32 cellular contexts compared by ENCODE assay signal in the genomic region with DNA sequence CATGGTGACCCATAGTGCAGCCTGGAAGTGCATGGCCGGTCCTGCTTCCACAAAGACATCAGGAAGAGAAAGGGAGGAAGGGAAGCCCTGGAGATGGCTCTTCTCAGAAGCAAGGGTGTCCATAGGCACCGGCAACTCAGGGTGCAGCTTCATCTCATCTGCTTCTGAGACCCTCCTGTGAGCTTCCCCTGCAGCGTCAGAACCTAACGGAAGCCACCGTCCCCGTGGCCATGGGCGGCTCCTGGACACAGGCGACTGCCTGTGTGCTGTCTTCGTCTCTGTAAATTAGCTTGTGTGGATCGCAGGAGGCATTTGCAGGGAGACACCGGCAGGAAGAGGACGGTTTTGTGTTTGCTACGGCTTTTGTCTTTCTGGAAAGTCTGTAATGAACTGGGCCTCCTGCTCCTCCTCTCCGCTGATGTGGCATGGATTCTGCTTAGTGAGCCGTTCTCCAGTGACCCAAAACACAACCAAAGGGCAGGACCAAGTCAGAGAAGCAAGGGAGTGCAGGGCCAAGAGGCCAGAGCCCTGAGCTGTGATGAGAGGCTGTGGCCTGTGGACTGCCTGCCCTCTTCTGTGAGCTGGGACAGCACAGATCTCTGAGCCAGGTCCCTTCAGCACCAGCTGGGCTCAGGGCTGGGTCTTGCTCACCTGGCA. TPM values are rescaled to one million over a fixed set of nuclear protein-coding genes. Genes with fewer than 3 reads are reported as not detected.
A peak's percentile ranks its signal among the peaks of the same experiment; 100 is the strongest.
DNase-seq lines count a peak whose midpoint lies in the region; ATAC-seq, FAIRE-seq and TF ChIP-seq lines count a peak whose summit lies in the region.
"Had no signal": no experiment of that assay in that cellular context is flagged by ENCODE, and none has a peak within 500 bp of the region (broad histone marks: within the 10 kb centered on the region; RNA-seq: fewer than 3 reads in every experiment).

No MANE protein-coding gene starts in this region.

- H3K27ac ChIP-seq in right atrium auricular region (no peak overlapping the region), neural progenitor cell (peak overlapping the region; percentile 3), colonic mucosa (no peak overlapping the region)
- H3K27ac ChIP-seq: body of pancreas, pancreas, SJSA1, tibial nerve, VCaP had no signal

- no peaks in the 10 kb centered on the region for H3K4me1 ChIP-seq in right atrium auricular region
- H3K4me1 ChIP-seq in neural progenitor cell: no peaks in the 10 kb centered on the region
- H3K4me1 ChIP-seq in colonic mucosa: no peaks in the 10 kb centered on the region
- H3K4me1 ChIP-seq: body of pancreas, pancreas, SJSA1, tibial nerve had no signal

- H3K27ac Mint-ChIP-seq in neural progenitor cell: peak overlapping the region; percentile 50
- H3K27ac Mint-ChIP-seq: activated CD8-positive, alpha-beta T cell treated with anti-CD3 and anti-CD28 coated beads for 36 hours had no signal

- peaks cover 6% of the 10 kb centered on the region for H3K27me3 Mint-ChIP-seq in neural progenitor cell (ENCODE audit: insufficient read depth, low read depth)
- H3K27me3 Mint-ChIP-seq: activated CD8-positive, alpha-beta T cell treated with anti-CD3 and anti-CD28 coated beads for 36 hours had no signal

- H3K36me3 ChIP-seq in right atrium auricular region (no peaks in the 10 kb centered on the region), neural progenitor cell (no peaks in the 10 kb centered on the region), colonic mucosa (no peaks in the 10 kb centered on the region)
- H3K36me3 ChIP-seq: pancreas, SJSA1, tibial nerve had no signal

- H3K79me2 ChIP-seq in neural progenitor cell (ENCODE audit: low read depth): no peaks in the 10 kb centered on the region

- no peaks in the 10 kb centered on the region for H4K20me1 ChIP-seq in neural progenitor cell (ENCODE audit: low read depth)

- ATAC-seq in HG03432 (IDR thresholded peaks at IDR 0.05; ENCODE audit: unreplicated experiment) (no peak), left lobe of liver (no peak)
- ATAC-seq: activated CD8-positive, alpha-beta T cell treated with anti-CD3 and anti-CD28 coated beads for 36 hours; body of pancreas; pancreas; stimulated activated naive CD8-positive, alpha-beta T cell treated with anti-CD3 and anti-CD28 coated beads, Interleukin-15, Interleukin-2, amounts not matched to agents 100 U/mL and 50 U/mL, for 24 hours had no signal

- no peaks in the 10 kb centered on the region for H3K36me3 Mint-ChIP-seq in neural progenitor cell

- H3K27me3 ChIP-seq in right atrium auricular region (no peaks in the 10 kb centered on the region), neural progenitor cell (no peaks in the 10 kb centered on the region), colonic mucosa (no peaks in the 10 kb centered on the region)
- H3K27me3 ChIP-seq: body of pancreas, pancreas had no signal

- no peak overlapping the region for H3K4me3 Mint-ChIP-seq in neural progenitor cell
- H3K4me3 Mint-ChIP-seq: activated CD8-positive, alpha-beta T cell treated with anti-CD3 and anti-CD28 coated beads for 36 hours had no signal

- no peaks in the 10 kb centered on the region for H3K9me3 Mint-ChIP-seq in neural progenitor cell
- H3K9me3 Mint-ChIP-seq: activated CD8-positive, alpha-beta T cell treated with anti-CD3 and anti-CD28 coated beads for 36 hours had no signal

- H3F3A ChIP-seq in neural progenitor cell (ENCODE audit: low read depth): no peaks in the 10 kb centered on the region

- H3K4me3 ChIP-seq in right atrium auricular region (no peak overlapping the region), epithelial cell of proximal tubule (ENCODE audit: low read depth, low read length) (no peak overlapping the region), neural progenitor cell (no peak overlapping the region), colonic mucosa (no peak overlapping the region)
- H3K4me3 ChIP-seq: body of pancreas, pancreas, SJSA1, tibial nerve had no signal

- intact Hi-C loops in cardiac septum (cut with DNase I): no loop called here
- intact Hi-C loops in colonic mucosa (cut with DNase I): no loop called here

- no peak overlapping the region for H2AFZ ChIP-seq in neural progenitor cell (replicated peaks)

- DNase-seq in cardiac septum (ENCODE audit: low spot score) (peak; percentile 72), right atrium auricular region (ENCODE audit: low spot score) (no peak), epithelial cell of proximal tubule (ENCODE audit: low read depth) (peak; percentile 7), neural progenitor cell (ENCODE audit: low spot score) (no peak), urothelium cell line (ENCODE audit: low spot score) (no peak), left lobe of liver (ENCODE audit: low spot score) (no peak), colonic mucosa (no peak)
- DNase-seq: activated CD8-positive, alpha-beta T cell treated with anti-CD3 and anti-CD28 coated beads for 36 hours; activated T-cell treated with anti-CD3 and anti-CD28 coated beads, Interleukin-2, amount 50 U/mL, for 48 hours; Karpas-422; mammary epithelial cell; NCI-H1092; NCI-H1930; NCI-H226; NCI-H774; OCI-M1; stimulated activated CD4-positive, alpha-beta T cell treated with anti-CD3 and anti-CD28 coated beads, Interleukin-2, amount 100 ng/mL, for 24 hours; stimulated activated naive CD8-positive, alpha-beta T cell treated with anti-CD3 and anti-CD28 coated beads, Interleukin-15, Interleukin-2, amounts not matched to agents 100 U/mL and 50 U/mL, for 24 hours had no signal

- TF ChIP-seq CTCF in right atrium auricular region (IDR thresholded peaks at IDR 0.05) (no peak), epithelial cell of proximal tubule (conservative IDR thresholded peaks at IDR 0.05; ENCODE audit: low read depth, low read length) (no peak), neural progenitor cell (IDR thresholded peaks at IDR 0.05) (no peak), colonic mucosa (IDR thresholded peaks at IDR 0.05) (no peak)

- no peak overlapping the region for H3K4me2 ChIP-seq in neural progenitor cell

- H3K9me3 ChIP-seq in right atrium auricular region (peaks cover 0 to under 1% of the 10 kb centered on the region in 2 donors), neural progenitor cell (ENCODE audit: low read depth) (no peaks in the 10 kb centered on the region), colonic mucosa (no peaks in the 10 kb centered on the region)
- H3K9me3 ChIP-seq: body of pancreas, pancreas had no signal

- peaks cover 20% of the 10 kb centered on the region for H3K4me1 Mint-ChIP-seq in neural progenitor cell

- H3K9ac ChIP-seq in neural progenitor cell (no peak overlapping the region), colonic mucosa (ENCODE audit: low read depth in 2 of 2, low read length in 2 of 2) (no peak overlapping the region)

- FAIRE-seq in urothelium cell line (lab: Jason Lieb, UNC): peak; percentile 35
- FAIRE-seq: colon, endometrium, GM12891, pancreas had no signal

RNA-seq across cellular contexts. Expression of a gene that starts 2.5 kb away (rescaled TPM):
- not detected for total RNA-seq in cardiac septum
- not detected for total RNA-seq in right atrium auricular region
- total RNA-seq in epithelial cell of proximal tubule: not detected in 2 replicates
- total RNA-seq in neural progenitor cell (ENCODE audit: low replicate concordance): not detected in 2 replicates
- not detected for total RNA-seq in left lobe of liver
- total RNA-seq in colonic mucosa: not detected
- total RNA-seq: activated CD8-positive, alpha-beta T cell treated with anti-CD3 and anti-CD28 coated beads for 36 hours; body of pancreas; H4; HT1080; mammary epithelial cell; myocyte; pancreas; SJSA1; skeletal muscle tissue; T-helper 2 cell treated with Interferon-gamma antibody and Interleukin-4, amounts not matched to agents 100 ng/mL and 5 ng/mL, for 36 hours; tibial nerve had no signal

RNA-seq across cellular contexts. Expression of a gene that starts 11.5 kb away (rescaled TPM):
- 0.48 TPM for total RNA-seq in cardiac septum
- not detected for total RNA-seq in right atrium auricular region
- 0.06 TPM in 1 of 2 replicates, not detected in the other for total RNA-seq in epithelial cell of proximal tubule
- 0.40 TPM in 1 of 2 replicates, not detected in the other for total RNA-seq in neural progenitor cell (ENCODE audit: low replicate concordance)
- not detected for total RNA-seq in left lobe of liver
- under 1 TPM in 1 of 2 donors, not detected in 1; 0.10 TPM for total RNA-seq in colonic mucosa
- total RNA-seq: body of pancreas; H4; HT1080; myocyte; pancreas; skeletal muscle tissue; T-helper 2 cell treated with Interferon-gamma antibody and Interleukin-4, amounts not matched to agents 100 ng/mL and 5 ng/mL, for 36 hours; tibial nerve had no signal

Comparison
In these comparisons a context has a peak if more than half of its experiments do, and no peak if none do; other contexts are left out.
1. DNase-seq: peak in cardiac septum (single experiment) and epithelial cell of proximal tubule (single experiment); none in right atrium auricular region (single experiment), neural progenitor cell (single experiment), urothelium cell line (single experiment), left lobe of liver (single experiment) and colonic mucosa (single experiment).